ENCODE assay signal across 11 cellular contexts in genomic region chr2:219059725-219060682, GRCh38. TPM values are rescaled to one million over a fixed set of nuclear protein-coding genes. Genes with fewer than 3 reads are reported as not detected.
DNase-seq lines count a peak whose midpoint lies in the region; ATAC-seq and TF ChIP-seq lines count a peak whose summit lies in the region.
"Had no signal": no experiment of that assay in that cellular context is flagged by ENCODE, and none has a peak within 500 bp of the region (broad histone marks: within the 10 kb centered on the region; RNA-seq: fewer than 3 reads in every experiment).

No MANE protein-coding gene starts in this region.

- H2AFZ ChIP-seq in SK-N-SH (ENCODE audit: low read depth) (no peak overlapping the region), fibroblast of lung (ENCODE audit: low read length) (no peak overlapping the region)

- H3K79me2 ChIP-seq in SK-N-SH (ENCODE audit: insufficient read depth) (no peaks in the 10 kb centered on the region), fibroblast of lung (ENCODE audit: control insufficient read depth, insufficient read depth, low read length) (no peaks in the 10 kb centered on the region)

- intact Hi-C loops in gastrocnemius medialis (cut with DNase I; ENCODE audit: low total_unique reads), result no loop called here

- H3F3A ChIP-seq in SK-N-SH (replicated peaks; ENCODE audit: insufficient read depth), result peaks cover 3% of the 10 kb centered on the region

- TF ChIP-seq CTCF in SK-N-SH (IDR thresholded peaks at IDR 0.05) (no peak), fibroblast of lung (conservative IDR thresholded peaks at IDR 0.05 in 1 of 2, IDR thresholded peaks at IDR 0.05 in 1 of 2; ENCODE audit: low read depth in 1 of 2, low read length in 2 of 2) (no peak), gastrocnemius medialis (IDR thresholded peaks at IDR 0.05 in 4 of 5, conservative IDR thresholded peaks at IDR 0.05 in 1 of 5) (no peak)

- WGBS in SK-N-SH (ENCODE audit: low lambda C conversion rate), result 11% methylated on average over 17 of the region's 81 CpGs

- H3K9ac ChIP-seq in SK-N-SH (no peak overlapping the region), fibroblast of lung (ENCODE audit: insufficient read depth, low read length) (no peak overlapping the region)

- ATAC-seq in gastrocnemius medialis (no peak), HG03460 (IDR thresholded peaks at IDR 0.05; ENCODE audit: unreplicated experiment) (no peak)

- in situ Hi-C loops in gastrocnemius medialis (cut with MboI; ENCODE audit: low sequenced_read_pairs in 4 of 4), result loop anchor here in 3 of 4 donors (5.0 to 25.0 kb wide), 5 partner anchors 55 to 252 kb away; partner anchors contain the start of gene PTPRN (in 1 of the 3)

- CTCF ChIA-PET in SK-N-SH (lab: Yijun Ruan, JAX), result interaction anchor here (0.8 to 15.5 kb wide), 20 partner anchors 8 to 207 kb away, joined by 3 to 205 read pairs (median 5); partner anchors contain the start of genes CFAP65 and NHEJ1

- H3K4me2 ChIP-seq in SK-N-SH (peak overlapping the region; percentile 52; the same call in 1 of the 2 replicates), fibroblast of lung (ENCODE audit: extremely low read depth, insufficient read depth, low read length) (peak overlapping the region; percentile 13)

- TF ChIP-seq POLR2A in gastrocnemius medialis (IDR thresholded peaks at IDR 0.05), result no peak

- H3K27me3 ChIP-seq in SK-N-SH (ENCODE audit: insufficient read depth) (peaks cover 40% of the 10 kb centered on the region), fibroblast of lung (ENCODE audit: control insufficient read depth, insufficient read depth, low read length) (peaks cover 68% of the 10 kb centered on the region), gastrocnemius medialis (peaks cover 68 to 89% (median 88%) of the 10 kb centered on the region in 3 donors)

- H4K20me1 ChIP-seq in SK-N-SH (ENCODE audit: insufficient read depth), result peaks cover 7% of the 10 kb centered on the region
- no peaks in the 10 kb centered on the region for H4K20me1 ChIP-seq in fibroblast of lung (ENCODE audit: control insufficient read depth, extremely low read depth, insufficient read depth, low read length)

- DNase-seq in NCI-H1417 (lab: John Stamatoyannopoulos, UW) (peak in 2 of 3 experiments; percentile 56), NCI-H1417 treated with DMSO at 0.1 percent for 48 hours (lab: John Stamatoyannopoulos, UW) (no peak), SK-N-SH (peak; percentile 74), fibroblast of lung (ENCODE audit: low read depth in 2 of 2) (no peak), gastrocnemius medialis (no peak), epidermal melanocyte (ENCODE audit: insufficient read length, low spot score) (no peak), pons (ENCODE audit: low spot score) (no peak)

- H3K9me2 ChIP-seq in SK-N-SH, result no peaks in the 10 kb centered on the region

- H3K27ac ChIP-seq in SK-N-SH (ENCODE audit: low read depth in 2 of 2, low read length in 1 of 2), result no peak overlapping the region
- H3K27ac ChIP-seq in fibroblast of lung (ENCODE audit: insufficient read depth, low read length), result no peak overlapping the region
- H3K27ac ChIP-seq in gastrocnemius medialis, result no peak overlapping the region

- TF ChIP-seq EP300 in SK-N-SH (IDR thresholded peaks at IDR 0.05; ENCODE audit: borderline replicate concordance in 1 of 2, low read depth in 1 of 2, low read length in 1 of 2), result no peak

- H3K9me3 ChIP-seq in SK-N-SH, result no peaks in the 10 kb centered on the region
- no peaks in the 10 kb centered on the region for H3K9me3 ChIP-seq in fibroblast of lung (ENCODE audit: control insufficient read depth, insufficient read depth, low read depth, low read length)
- H3K9me3 ChIP-seq in gastrocnemius medialis, result no peaks in the 10 kb centered on the region

- peaks cover 0 to 16% of the 10 kb centered on the region in 2 experiments; a peak in 1 of 4 replicates for H3K4me1 ChIP-seq in SK-N-SH (ENCODE audit: control insufficient read depth in 1 of 2, insufficient read depth in 2 of 2, low read depth in 1 of 2, low read length in 1 of 2)
- no peaks in the 10 kb centered on the region for H3K4me1 ChIP-seq in fibroblast of lung (ENCODE audit: control insufficient read depth, extremely low read depth, insufficient read depth, low read length)
- peaks cover 13 to 24% of the 10 kb centered on the region in 2 donors for H3K4me1 ChIP-seq in gastrocnemius medialis

- TF ChIP-seq RAD21 in SK-N-SH (IDR thresholded peaks at IDR 0.05; ENCODE audit: low read length), result no peak

- POLR2A ChIA-PET in SK-N-SH (lab: Yijun Ruan, JAX), result interaction anchor here (1.3 kb wide), 1 partner anchor 55 kb away, joined by 3 read pairs; no protein-coding TSS in a partner anchor

- H3K4me3 ChIP-seq in SK-N-SH (ENCODE audit: low read depth in 2 of 2, low read length in 1 of 2) (peak overlapping the region; percentile 12 to 19; a peak in 1 of 4 replicates), fibroblast of lung (replicated peaks in 1 of 4; ENCODE audit: control extremely low read depth in 1 of 4, insufficient read depth in 1 of 4, low read depth in 3 of 4, low read length in 4 of 4) (no peak overlapping the region), gastrocnemius medialis (peak overlapping the region in 3 of 4 donors; percentile 6 to 34 (median 11))

- no peaks in the 10 kb centered on the region for H3K36me3 ChIP-seq in SK-N-SH (replicated peaks in 1 of 2; ENCODE audit: control insufficient read depth in 1 of 2, insufficient read depth in 2 of 2, low read length in 1 of 2)
- no peaks in the 10 kb centered on the region for H3K36me3 ChIP-seq in fibroblast of lung (ENCODE audit: control insufficient read depth, insufficient read depth, low read length)
- no peaks in the 10 kb centered on the region for H3K36me3 ChIP-seq in gastrocnemius medialis

TF ChIP-seq in SK-N-SH, 30 proteins besides CTCF, POLR2A, EP300 and RAD21:
- TF ChIP-seq EZH2phosphoT487 (IDR thresholded peaks at IDR 0.05; ENCODE audit: borderline replicate concordance, low read depth), result peak; percentile 59; the same call in 1 of the 2 replicates
- no peak for TF ChIP-seq ELF1 (IDR thresholded peaks at IDR 0.05)
- no peak for TF ChIP-seq RCOR1 (IDR thresholded peaks at IDR 0.05; ENCODE audit: low read length)

RNA-seq across cellular contexts. Expression of gene IHH, which starts 0.7 kb away (rescaled TPM):
- polyA plus RNA-seq in SK-N-SH (2012; rRNA removed) (0.03 TPM in 1 of 2 replicates, not detected in the other), fibroblast of lung (not detected in 2 replicates)
- 0.01 TPM in 1 of 2 replicates, not detected in the other for polyA plus RNA-seq in SK-N-SH (2012; cell fraction: cytosol; rRNA removed)
- 0.26 and 0.28 TPM in 2 replicates for polyA plus RNA-seq in SK-N-SH (2012; cell fraction: nucleus; rRNA removed)
- total RNA-seq in fibroblast of lung (not detected in 2 replicates), gastrocnemius medialis (under 1 TPM in 1 of 4 donors, not detected in 3; 0.27 TPM)
- polyA plus RNA-seq in fibroblast of lung (2012), result 0.06 TPM in 1 of 2 replicates, not detected in the other
- not detected in 2 replicates for polyA minus RNA-seq in fibroblast of lung (ENCODE audit: low replicate concordance)
- total RNA-seq: HT1080, SK-MEL-5 had no signal
- polyA plus RNA-seq: AG04450 had no signal

RNA-seq across cellular contexts. Expression of gene CFAP65, which starts 18.7 kb away (rescaled TPM):
- polyA plus RNA-seq in SK-N-SH (2012; rRNA removed) (0.95 and 1.7 TPM in 2 replicates), fibroblast of lung (not detected in 2 replicates)
- 0.42 and 0.73 TPM in 2 replicates for polyA plus RNA-seq in SK-N-SH (2012; cell fraction: cytosol; rRNA removed)
- polyA plus RNA-seq in SK-N-SH (2012; cell fraction: nucleus; rRNA removed), result 1.8 and 1.9 TPM in 2 replicates
- total RNA-seq in fibroblast of lung (not detected in 2 replicates), gastrocnemius medialis (under 1 TPM in 1 of 4 donors, not detected in 3; 0.09 TPM)
- polyA plus RNA-seq in fibroblast of lung (2012), result not detected in 2 replicates
- 0.15 TPM in 1 of 2 replicates, not detected in the other for polyA minus RNA-seq in fibroblast of lung (ENCODE audit: low replicate concordance)
- total RNA-seq: HT1080 had no signal
- polyA plus RNA-seq: AG04450 had no signal

Comparison
In these comparisons a context has a peak if more than half of its experiments do, and no peak if none do; other contexts are left out.
1. DNase-seq: peak in NCI-H1417 (2 of 3) and SK-N-SH (single experiment); none in NCI-H1417 treated with DMSO at 0.1 percent for 48 hours (single experiment), fibroblast of lung (0 of 2), gastrocnemius medialis (0 of 2), epidermal melanocyte (single experiment) and pons (single experiment).
2. H3K4me3 ChIP-seq: peak in SK-N-SH (2 of 2) and gastrocnemius medialis (3 of 4); none in fibroblast of lung (0 of 4).